ENCODE assay signal across 27 cellular contexts in genomic region chr20:36271639-36272546, GRCh38. TPM values are rescaled to one million over a fixed set of nuclear protein-coding genes. Genes with fewer than 3 reads are reported as not detected.
DNase-seq lines count a peak whose midpoint lies in the region; ATAC-seq, FAIRE-seq and TF ChIP-seq lines count a peak whose summit lies in the region.
"Had no signal": no experiment of that assay in that cellular context is flagged by ENCODE, and none has a peak within 500 bp of the region (broad histone marks: within the 10 kb centered on the region; RNA-seq: fewer than 3 reads in every experiment).

No MANE protein-coding gene starts in this region.

- no peaks in the 10 kb centered on the region for H4K20me1 ChIP-seq in H1 (replicated peaks in 1 of 2; ENCODE audit: control insufficient read depth in 1 of 2, insufficient read depth in 2 of 2, low read length in 2 of 2)
- no peaks in the 10 kb centered on the region for H4K20me1 ChIP-seq in osteoblast (ENCODE audit: insufficient read depth, low read length)
- H4K20me1 ChIP-seq: BLaER1 had no signal

- CTCF ChIA-PET in H1 (lab: Charles Lee; ENCODE audit: partially characterized antibody): interaction anchor here (0.7 to 6.9 kb wide), 10 partner anchors 15 to 221 kb away, joined by 3 to 54 read pairs (median 6); no protein-coding TSS in a partner anchor

- H3K27me3 ChIP-seq in HUES6 (ENCODE audit: control insufficient read depth, insufficient read depth, low read length) (no peaks in the 10 kb centered on the region), H1 (replicated peaks in 1 of 4; ENCODE audit: control insufficient read depth in 3 of 4, extremely low read depth in 1 of 4, insufficient read depth in 3 of 4, low read length in 3 of 4) (no peaks in the 10 kb centered on the region), osteoblast (ENCODE audit: insufficient read depth, low read length) (peaks cover 12% of the 10 kb centered on the region)
- H3K27me3 ChIP-seq: BLaER1, Peyer's patch had no signal

- H3K9me3 ChIP-seq in HUES6 (ENCODE audit: control insufficient read depth, insufficient read depth, low read depth, low read length) (no peaks in the 10 kb centered on the region), H1 (ENCODE audit: insufficient read depth in 2 of 2, low read depth in 1 of 2, low read length in 1 of 2) (no peaks in the 10 kb centered on the region), osteoblast (ENCODE audit: low read depth, low read length) (no peaks in the 10 kb centered on the region)
- H3K9me3 ChIP-seq: BLaER1, Peyer's patch had no signal

- no peak overlapping the region for H2BK120ac ChIP-seq in H1 (replicated peaks; ENCODE audit: low read depth, low read length)

- POLR2A ChIA-PET in H1 (lab: Charles Lee; ENCODE audit: partially characterized antibody): interaction anchor here (0.9 to 2.1 kb wide), 5 partner anchors 12 to 167 kb away, joined by 3 to 6 read pairs (median 5); no protein-coding TSS in a partner anchor

- no peak overlapping the region for H3K4me3 ChIP-seq in HUES6 (ENCODE audit: low read depth, low read length)
- no peak overlapping the region for H3K4me3 ChIP-seq in H1 (ENCODE audit: extremely low read depth in 1 of 4, insufficient read depth in 2 of 4, low read depth in 3 of 4, low read length in 4 of 4)
- H3K4me3 ChIP-seq in osteoblast (ENCODE audit: insufficient read depth, low read length): no peak overlapping the region
- H3K4me3 ChIP-seq: BLaER1, Peyer's patch, SK-N-MC had no signal

- H3K9ac ChIP-seq in HUES6 (ENCODE audit: low read length) (peak overlapping the region; percentile 26), H1 (replicated peaks in 1 of 4; ENCODE audit: extremely low read depth in 1 of 4, low read depth in 3 of 4, low read length in 3 of 4) (no peak overlapping the region)
- H3K9ac ChIP-seq: BLaER1, KMS-11 had no signal

- H3K79me2 ChIP-seq in H1 (ENCODE audit: control insufficient read depth in 1 of 2, insufficient read depth in 2 of 2, low read length in 2 of 2) (no peaks in the 10 kb centered on the region), osteoblast (ENCODE audit: insufficient read depth, low read length) (no peaks in the 10 kb centered on the region)

- no peak overlapping the region for H4K8ac ChIP-seq in H1 (ENCODE audit: extremely low read depth, insufficient read depth, low read length)

- no peak overlapping the region for H3K4me2 ChIP-seq in H1 (ENCODE audit: insufficient read depth in 1 of 2, low read depth in 2 of 2, low read length in 2 of 2)
- no peak overlapping the region for H3K4me2 ChIP-seq in osteoblast (ENCODE audit: insufficient read depth, low read length)
- H3K4me2 ChIP-seq: BLaER1, KMS-11 had no signal

- no peak overlapping the region for H4K91ac ChIP-seq in H1 (replicated peaks; ENCODE audit: insufficient read length, low read length)

- H2BK20ac ChIP-seq in H1 (ENCODE audit: low read length): no peak overlapping the region

- no peak overlapping the region; the same call in 1 of the 2 replicates for H2BK5ac ChIP-seq in H1 (ENCODE audit: low read depth, low read length)

- H3K27ac ChIP-seq in HUES6 (ENCODE audit: low read depth, low read length) (no peak overlapping the region), H1 (ENCODE audit: low read depth, low read length) (no peak overlapping the region), osteoblast (ENCODE audit: low read depth, low read length) (no peak overlapping the region)
- H3K27ac ChIP-seq: BLaER1, KMS-11, Peyer's patch, SK-N-MC had no signal

- peak overlapping the region; percentile 40 for H3K4ac ChIP-seq in H1 (replicated peaks; ENCODE audit: insufficient read length, low read depth, low read length)

- H2BK15ac ChIP-seq in H1 (ENCODE audit: low read length): 0 out of 2 replicates have a peak overlapping the region, but pooled peaks have one; percentile 19

- TF ChIP-seq EP300 in H1 (IDR thresholded peaks at IDR 0.05; ENCODE audit: borderline replicate concordance in 1 of 2, low read depth in 2 of 2, low read length in 2 of 2): no peak

- 86% methylated on average over 19 of the region's 21 CpGs; no CpG with 5 or more reads in 1 of the 2 experiments for WGBS in H1 (ENCODE audit: extremely low coverage in 1 of 2, insufficient coverage in 1 of 2, insufficient read length in 1 of 2, insufficient replicate concordance in 2 of 2, low coverage in 1 of 2, low lambda C conversion rate in 2 of 2, missing lambda C conversion rate in 1 of 2), 2 experiments

- in situ Hi-C loops in GM13976 (cut with MboI; ENCODE audit: low sequenced_read_pairs, unreplicated experiment): no loop called here

- TF ChIP-seq RAD21 in H1 (IDR thresholded peaks at IDR 0.05 in 1 of 2, conservative IDR thresholded peaks at IDR 0.05 in 1 of 2; ENCODE audit: low read depth in 2 of 2, low read length in 2 of 2): no peak

- no peak for FAIRE-seq in H1 (lab: Jason Lieb, UNC)
- FAIRE-seq: A204.1, HTR-8/SVneo had no signal

- TF ChIP-seq CTCF in GM13976 (IDR thresholded peaks at IDR 0.05; ENCODE audit: borderline replicate concordance, control extremely low read depth, extremely low read depth, insufficient read depth, missing control alignments) (no peak), H1 (IDR thresholded peaks at IDR 0.05; ENCODE audit: control extremely low read depth in 1 of 3, insufficient read depth in 1 of 3, low read depth in 1 of 3, low read length in 3 of 3) (no peak), osteoblast (IDR thresholded peaks at IDR 0.05; ENCODE audit: extremely low read depth, low read depth, low read length) (no peak)

- no peaks in the 10 kb centered on the region for H3K79me1 ChIP-seq in H1 (ENCODE audit: low read depth, low read length)

- no peaks in the 10 kb centered on the region for H3K23me2 ChIP-seq in H1 (ENCODE audit: low read depth, low read length)

- H2AK5ac ChIP-seq in H1 (ENCODE audit: low read depth, low read length): no peak overlapping the region

- H2BK12ac ChIP-seq in H1 (ENCODE audit: low read depth, low read length): peak overlapping the region; percentile 13; the same call in 1 of the 2 replicates

- no peak overlapping the region for H3K56ac ChIP-seq in H1 (replicated peaks; ENCODE audit: insufficient read length, low read depth, low read length)

- H3K18ac ChIP-seq in H1 (ENCODE audit: extremely low read depth, low read length): no peak overlapping the region; the same call in 1 of the 2 replicates

- H3K4me1 ChIP-seq in HUES6 (ENCODE audit: control insufficient read depth, insufficient read depth, low read length) (peaks cover 10% of the 10 kb centered on the region; the same call in 1 of the 2 replicates), H1 (replicated peaks in 1 of 4; ENCODE audit: control insufficient read depth in 3 of 4, insufficient read depth in 4 of 4, low read length in 3 of 4) (peaks cover 0 to 2% (median 0%) of the 10 kb centered on the region in 4 experiments; a peak in 4 of 7 replicates), osteoblast (ENCODE audit: insufficient read depth, low read length) (no peaks in the 10 kb centered on the region)
- H3K4me1 ChIP-seq: BLaER1, Peyer's patch had no signal

- DNase-seq in GM13976 (ENCODE audit: low spot score) (peak; percentile 8), H1 (ENCODE audit: low read depth in 1 of 2, low spot score in 2 of 2) (no peak), osteoblast (ENCODE audit: insufficient read length, low spot score, missing footprints) (peak; percentile 58), NCI-H1694 treated with DMSO at 0.1 percent for 48 hours (lab: John Stamatoyannopoulos, UW) (no peak), DMS53 treated with DMSO at 0.1 percent for 48 hours (lab: John Stamatoyannopoulos, UW; ENCODE audit: unreplicated experiment) (no peak)
- DNase-seq: CD4-positive, CD25-positive, alpha-beta regulatory T cell; DMS153; GOT3; IMR-90; NCI-H1092; NCI-H1417 treated with DMSO at 0.1 percent for 48 hours; NCI-H187; NCI-H2081 treated with DMSO at 0.1 percent for 48 hours; NCI-H2171; NCI-H226; NCI-H510A; NCI-H69; Peyer's patch; SIG-M5 had no signal

- TF ChIP-seq POLR2A in H1 (IDR thresholded peaks at IDR 0.05; ENCODE audit: control extremely low read depth in 1 of 2, low read depth in 2 of 2, low read length in 2 of 2): no peak

- H2AFZ ChIP-seq in H1 (ENCODE audit: low read length) (no peak overlapping the region), osteoblast (ENCODE audit: low read length) (no peak overlapping the region)

- H3K36me3 ChIP-seq in HUES6 (ENCODE audit: control insufficient read depth, insufficient read depth, low read length) (no peaks in the 10 kb centered on the region), H1 (ENCODE audit: control insufficient read depth in 2 of 4, insufficient read depth in 4 of 4, low read length in 3 of 4) (no peaks in the 10 kb centered on the region), osteoblast (ENCODE audit: insufficient read depth, low read length) (no peaks in the 10 kb centered on the region)
- H3K36me3 ChIP-seq: BLaER1, Peyer's patch had no signal

- H3K23ac ChIP-seq in H1 (ENCODE audit: insufficient read length): no peak overlapping the region

- no peak overlapping the region for H3K14ac ChIP-seq in H1 (ENCODE audit: insufficient read length)

- H4K5ac ChIP-seq in H1 (ENCODE audit: insufficient read length, low read depth, low read length): no peak overlapping the region

- ATAC-seq in HG02623 (IDR thresholded peaks at IDR 0.05; ENCODE audit: unreplicated experiment) (no peak), GM21528 (IDR thresholded peaks at IDR 0.05; ENCODE audit: low FRiP score, unreplicated experiment) (no peak)

RNA-seq across cellular contexts. Expression of gene DLGAP4, which starts 34.2 kb away (rescaled TPM):
- total RNA-seq in H1 (2021; fragmentation: NEBNext Ultra II Directional; extraction: Animal tissue kit (Norgen Biotek cat#: 25700)): 57.2 and 61.8 TPM in 2 replicates
- 41.2 and 81.9 TPM in 2 replicates for polyA plus RNA-seq in H1 (2011; rRNA removed)
- polyA plus RNA-seq in H1 (2011; cell fraction: cytosol; rRNA removed): 38.1 TPM
- polyA plus RNA-seq in H1 (2011; cell fraction: nucleus; rRNA removed): 82.7 TPM
- polyA plus RNA-seq in H1 (2012, experiment 1 of 2): 43.5 to 57.6 TPM (median 49.1 TPM) in 4 replicates
- polyA plus RNA-seq in H1 (2012, experiment 2 of 2): 36.6 TPM
- 40.4 TPM for polyA plus RNA-seq in H1 (2013, experiment 1 of 2)
- polyA plus RNA-seq in H1 (2013, experiment 2 of 2): 39.5 TPM
- polyA minus RNA-seq in H1 (2011; rRNA and poly(A)+ RNA removed): 33.9 and 37.3 TPM in 2 replicates
- polyA minus RNA-seq in H1 (2011; cell fraction: cytosol; rRNA and poly(A)+ RNA removed): 84.8 TPM
- 50.5 TPM for polyA minus RNA-seq in H1 (2011; cell fraction: nucleus; rRNA and poly(A)+ RNA removed)
- 17.4 and 18.1 TPM in 2 replicates for total RNA-seq in osteoblast

RNA-seq across cellular contexts. Expression of gene AAR2, which starts 35.6 kb away (rescaled TPM):
- 25.4 and 25.5 TPM in 2 replicates for total RNA-seq in H1 (2021; fragmentation: NEBNext Ultra II Directional; extraction: Animal tissue kit (Norgen Biotek cat#: 25700))
- polyA plus RNA-seq in H1 (2011; rRNA removed): 34.7 and 36.1 TPM in 2 replicates
- 31.9 TPM for polyA plus RNA-seq in H1 (2011; cell fraction: cytosol; rRNA removed)
- 41.5 TPM for polyA plus RNA-seq in H1 (2011; cell fraction: nucleus; rRNA removed)
- polyA plus RNA-seq in H1 (2012, experiment 1 of 2): 22.4 to 25.6 TPM (median 25.0 TPM) in 4 replicates
- 32.7 TPM for polyA plus RNA-seq in H1 (2012, experiment 2 of 2)
- 20.3 TPM for polyA plus RNA-seq in H1 (2013, experiment 1 of 2)
- polyA plus RNA-seq in H1 (2013, experiment 2 of 2): 20.1 TPM
- polyA minus RNA-seq in H1 (2011; rRNA and poly(A)+ RNA removed): 45.8 and 49.4 TPM in 2 replicates
- polyA minus RNA-seq in H1 (2011; cell fraction: cytosol; rRNA and poly(A)+ RNA removed): 16.4 TPM
- polyA minus RNA-seq in H1 (2011; cell fraction: nucleus; rRNA and poly(A)+ RNA removed): 20.7 TPM
- 28.3 and 29.0 TPM in 2 replicates for total RNA-seq in osteoblast

Comparison
In these comparisons a context has a peak if more than half of its experiments do, and no peak if none do; other contexts are left out.
1. DNase-seq: peak in GM13976 (single experiment) and osteoblast (single experiment); none in H1 (0 of 2), NCI-H1694 treated with DMSO at 0.1 percent for 48 hours (single experiment) and DMS53 treated with DMSO at 0.1 percent for 48 hours (single experiment).